In the genomic region with DNA sequence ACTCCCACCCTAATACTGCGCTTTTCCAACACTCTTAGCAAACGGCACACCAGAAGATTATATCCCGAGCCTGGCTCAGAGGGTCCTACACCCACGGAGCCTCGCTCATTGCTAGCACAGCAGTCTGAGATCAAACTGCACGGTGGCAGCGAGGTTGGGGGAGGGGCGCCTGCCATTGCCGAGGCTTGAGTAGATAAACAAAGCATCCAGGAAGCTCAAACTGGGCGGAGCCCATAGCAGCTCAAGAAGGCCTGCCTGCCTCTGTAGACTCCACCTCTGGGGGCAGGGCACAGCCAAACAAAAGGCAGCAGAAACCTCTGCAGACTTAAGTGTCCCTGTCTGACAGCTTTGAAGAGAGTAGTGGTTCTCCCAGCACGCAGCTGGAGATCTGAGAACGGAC, we compare ENCODE assay signal across 6 cellular contexts. TPM values are rescaled to one million over a fixed set of nuclear protein-coding genes. Genes with fewer than 3 reads are reported as not detected.
"Had no signal": no experiment of that assay in that cellular context is flagged by ENCODE, and none has a peak within 500 bp of the region (broad histone marks: within the 10 kb centered on the region; RNA-seq: fewer than 3 reads in every experiment).

No MANE protein-coding gene starts in this region.

RNA-seq across cellular contexts. Expression of gene EQTN, which starts 57.3 kb away (rescaled TPM):
- total RNA-seq: activated B cell treated with CpG ODN at 0.5 μM for 24 hours; activated CD4-positive, alpha-beta T cell treated with anti-CD3 and anti-CD28 coated beads, Interleukin-2, amount 10 ng/mL, durations not matched to agents 24 days and 14 days; activated CD8-positive, alpha-beta memory T cell treated with anti-CD3 and anti-CD28 coated beads, Interleukin-2, amount 10 ng/mL, durations not matched to agents 7 days and 5 days; activated T-helper 1 cell treated with anti-CD3 and anti-CD28 coated beads, Interleukin-12 subunit alpha, Interleukin-12 subunit beta, Interleukin-2, Interleukin-4 antibody, amounts not matched to agents 30 ng/mL and 10 ng/mL and 1 ng/mL, durations not matched to agents 14 hours and 24 hours and 36 hours; PC-3; SJCRH30 had no signal
